Comparison of ENCODE assay signal across 12 cellular contexts in genomic region chr12:109832534-109833306, GRCh38. TPM values are rescaled to one million over a fixed set of nuclear protein-coding genes. Genes with fewer than 3 reads are reported as not detected.
DNase-seq lines count a peak whose midpoint lies in the region; ATAC-seq and TF ChIP-seq lines count a peak whose summit lies in the region.
"Had no signal": no experiment of that assay in that cellular context is flagged by ENCODE, and none has a peak within 500 bp of the region (broad histone marks: within the 10 kb centered on the region; RNA-seq: fewer than 3 reads in every experiment).

No MANE protein-coding gene starts in this region.

- H3K27me3 ChIP-seq in GM23248 (replicated peaks; ENCODE audit: insufficient read depth) (no peaks in the 10 kb centered on the region), brain microvascular endothelial cell (replicated peaks) (no peaks in the 10 kb centered on the region), iPS-20b (ENCODE audit: insufficient read depth, low read length) (peaks cover 4% of the 10 kb centered on the region; the same call in 1 of the 2 replicates), gastrocnemius medialis (peaks cover 17 to 28% (median 21%) of the 10 kb centered on the region in 3 donors)

- H3K4me2 ChIP-seq in GM23248 (ENCODE audit: unreplicated experiment) = peak overlapping the region; percentile 62

- in situ Hi-C loops in GM23248 (cut with MboI) (no loop called here), brain microvascular endothelial cell (cut with HindIII; ENCODE audit: low pct_ligation_motif_present, low sequenced_read_pairs) (no loop called here), gastrocnemius medialis (cut with MboI; ENCODE audit: low sequenced_read_pairs in 4 of 4) (no loop called here)

- no peaks in the 10 kb centered on the region for H3K9me2 ChIP-seq in GM23248 (ENCODE audit: insufficient read depth)

- TF ChIP-seq CTCF in brain microvascular endothelial cell (IDR thresholded peaks at IDR 0.05; ENCODE audit: low read depth, low read length, missing control alignments) = no peak
- TF ChIP-seq CTCF in gastrocnemius medialis (IDR thresholded peaks at IDR 0.05 in 4 of 5, conservative IDR thresholded peaks at IDR 0.05 in 1 of 5) = no peak

- peaks cover 11% of the 10 kb centered on the region for H3F3A ChIP-seq in GM23248 (ENCODE audit: insufficient read depth)

- peak overlapping the region; percentile 91 for H2AFZ ChIP-seq in GM23248

- H3K36me3 ChIP-seq in GM23248 (ENCODE audit: low read depth) = no peaks in the 10 kb centered on the region
- H3K36me3 ChIP-seq in brain microvascular endothelial cell (replicated peaks) = no peaks in the 10 kb centered on the region
- H3K36me3 ChIP-seq in iPS-20b (ENCODE audit: insufficient read depth, low read depth, low read length) = no peaks in the 10 kb centered on the region
- no peaks in the 10 kb centered on the region for H3K36me3 ChIP-seq in gastrocnemius medialis

- H3K27ac ChIP-seq in GM23248 (no peak overlapping the region), brain microvascular endothelial cell (no peak overlapping the region), iPS-20b (ENCODE audit: low read length) (no peak overlapping the region), gastrocnemius medialis (no peak overlapping the region)

- no peaks in the 10 kb centered on the region for H3K9me3 ChIP-seq in GM23248 (ENCODE audit: low read depth)
- no peaks in the 10 kb centered on the region for H3K9me3 ChIP-seq in iPS-20b (ENCODE audit: insufficient read depth, low read depth, low read length)
- H3K9me3 ChIP-seq in gastrocnemius medialis = no peaks in the 10 kb centered on the region

- TF ChIP-seq POLR2A in gastrocnemius medialis (IDR thresholded peaks at IDR 0.05) = no peak

- no peaks in the 10 kb centered on the region for H3K79me2 ChIP-seq in GM23248 (ENCODE audit: insufficient read depth)

- no peak for ATAC-seq in gastrocnemius medialis
- no peak for ATAC-seq in left lobe of liver
- ATAC-seq: natural killer cell treated with Interleukin-12 subunit alpha and Interleukin-12 subunit beta and Interleukin-15 and Interleukin-18, amount 100 ng/mL, for 72 hours had no signal

- 18 to 24% methylated on average over 20 to 21 of the region's 31 CpGs for WGBS in GM23248 (ENCODE audit: low coverage in 1 of 2, low lambda C conversion rate in 2 of 2, missing lambda C conversion rate in 2 of 2), 2 experiments

- intact Hi-C loops in gastrocnemius medialis (cut with DNase I; ENCODE audit: low total_unique reads) = no loop called here

- H3K9ac ChIP-seq in GM23248 (peak overlapping the region; percentile 77), iPS-20b (ENCODE audit: low read depth, low read length) (no peak overlapping the region)

- H3K4me1 ChIP-seq in GM23248 (ENCODE audit: insufficient read depth) (no peaks in the 10 kb centered on the region), iPS-20b (ENCODE audit: insufficient read depth, low read length) (no peaks in the 10 kb centered on the region), gastrocnemius medialis (no peaks in the 10 kb centered on the region)

- H4K20me1 ChIP-seq in GM23248 (ENCODE audit: insufficient read depth) = no peaks in the 10 kb centered on the region

- H3K4me3 ChIP-seq in GM23248 (peak overlapping the region; percentile 73), brain microvascular endothelial cell (ENCODE audit: low read depth, low read length) (peak overlapping the region; percentile 63), iPS-20b (ENCODE audit: low read length) (peak overlapping the region; percentile 58), gastrocnemius medialis (peak overlapping the region; percentile 13 to 41 (median 32))

- DNase-seq in GM23248 = peak; percentile 33
- no peak for DNase-seq in brain microvascular endothelial cell
- no peak for DNase-seq in gastrocnemius medialis
- DNase-seq in DMS153 treated with DMSO at 0.1 percent for 48 hours (lab: John Stamatoyannopoulos, UW; ENCODE audit: unreplicated experiment) = no peak
- no peak for DNase-seq in LoVo (ENCODE audit: low spot score)
- no peak for DNase-seq in COLO829 (ENCODE audit: low spot score)
- DNase-seq in left lobe of liver (ENCODE audit: low spot score) = no peak
- DNase-seq: activated CD4-positive, alpha-beta T cell treated with anti-CD3 and anti-CD28 coated beads for 4 hours; activated naive CD4-positive, alpha-beta T cell treated with anti-CD3 and anti-CD28 coated beads for 36 hours; NCI-H2029 treated with DMSO at 0.1 percent for 48 hours had no signal

RNA-seq across cellular contexts. Expression of gene TRPV4, which starts 0.5 kb away (rescaled TPM):
- total RNA-seq in GM23248 (2014; rRNA removed; shearing (Covaris generic)) = 0.65 and 1.6 TPM in 2 replicates
- polyA plus RNA-seq in GM23248 (2016; fragmentation: Nextera tagmentation; extraction: Ambion mirVana) = 2.6 and 2.9 TPM in 2 replicates
- total RNA-seq in gastrocnemius medialis (not detected), left lobe of liver (6.7 TPM)
- total RNA-seq: activated naive CD4-positive, alpha-beta T cell treated with anti-CD3 and anti-CD28 coated beads for 36 hours; natural killer cell treated with Interleukin-12 subunit alpha and Interleukin-12 subunit beta and Interleukin-15 and Interleukin-18, amount 100 ng/mL, for 72 hours had no signal

RNA-seq across cellular contexts. Expression of gene GLTP, which starts 47.6 kb away (rescaled TPM):
- total RNA-seq in GM23248 (2014; rRNA removed; shearing (Covaris generic)) = 62.2 and 96.5 TPM in 2 replicates
- 92.8 and 96.0 TPM in 2 replicates for polyA plus RNA-seq in GM23248 (2016; fragmentation: Nextera tagmentation; extraction: Ambion mirVana)
- total RNA-seq in gastrocnemius medialis (10 to 100 TPM; 18.3 to 34.0 (median 22.4) TPM), left lobe of liver (8.8 TPM)
